Comparison of ENCODE assay signal across 8 cellular contexts in the genomic region with DNA sequence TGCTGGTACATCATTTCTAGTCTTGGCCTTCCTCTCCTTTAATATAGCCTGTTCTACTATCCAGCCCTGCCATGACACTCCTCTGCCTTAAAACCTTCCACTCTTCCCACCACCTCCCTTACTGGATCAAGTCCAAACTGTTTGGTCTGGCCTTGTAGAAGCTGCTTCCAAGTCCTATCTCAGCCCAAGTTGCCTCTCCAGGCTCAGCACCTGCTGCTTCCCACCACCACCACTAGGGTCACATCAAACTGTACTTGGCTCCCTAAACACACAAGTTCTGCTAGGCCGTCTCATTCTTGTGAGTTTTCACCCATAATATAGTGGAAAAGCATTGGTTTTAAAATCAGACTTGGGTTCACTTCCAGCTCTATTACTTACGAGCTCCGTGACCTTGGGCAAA. TPM values are rescaled to one million over a fixed set of nuclear protein-coding genes. Genes with fewer than 3 reads are reported as not detected.
A peak's percentile ranks its signal among the peaks of the same experiment; 100 is the strongest.
DNase-seq lines count a peak whose midpoint lies in the region; ATAC-seq, FAIRE-seq and TF ChIP-seq lines count a peak whose summit lies in the region.

No MANE protein-coding gene starts in this region.

- 85 to 86% methylated on average over 3 of the region's 3 CpGs for WGBS in upper lobe of left lung, 2 donors
- WGBS in prostate gland = 77% methylated on average over 3 of the region's 3 CpGs

- H3K4me1 ChIP-seq in astrocyte (ENCODE audit: insufficient read depth, low read length) (peaks cover 3% of the 10 kb centered on the region), kidney (ENCODE audit: control insufficient read depth in 1 of 2, insufficient read depth in 1 of 2, low read depth in 1 of 2, low read length in 2 of 2) (peaks cover 0 to 9% of the 10 kb centered on the region in 2 donors), upper lobe of left lung (peaks cover 14 to 28% (median 20%) of the 10 kb centered on the region in 4 donors), prostate gland (replicated peaks) (no peaks in the 10 kb centered on the region)

- no peaks in the 10 kb centered on the region for H3K27me3 ChIP-seq in astrocyte (ENCODE audit: insufficient read depth, low read length)
- H3K27me3 ChIP-seq in upper lobe of left lung = no peaks in the 10 kb centered on the region
- no peaks in the 10 kb centered on the region for H3K27me3 ChIP-seq in prostate gland (replicated peaks; ENCODE audit: insufficient read depth)

- intact Hi-C loops in kidney (cut with DNase I) = no loop called here
- intact Hi-C loops in prostate gland (cut with DNase I) = no loop called here

- H3K27ac Mint-ChIP-seq in astrocyte (ENCODE audit: unreplicated experiment) = no peak overlapping the region

- DNase-seq in NCI-H1092 treated with DMSO at 0.1 percent for 48 hours (lab: John Stamatoyannopoulos, UW) = peak; percentile 11
- DNase-seq in NCI-H1092 (lab: John Stamatoyannopoulos, UW) = no peak
- DNase-seq in SHP77 treated with DMSO at 0.1 percent for 48 hours (lab: John Stamatoyannopoulos, UW) = peak; percentile 15
- DNase-seq in astrocyte (ENCODE audit: low read depth) = peak; percentile 31
- no peak for DNase-seq in kidney
- DNase-seq in upper lobe of left lung = no peak
- DNase-seq in prostate gland (ENCODE audit: low spot score) = no peak

- H3K36me3 Mint-ChIP-seq in astrocyte (ENCODE audit: low read depth, unreplicated experiment) = no peaks in the 10 kb centered on the region

- H3K4me3 ChIP-seq in astrocyte (ENCODE audit: insufficient read depth, low read depth, low read length) (no peak overlapping the region), kidney (ENCODE audit: low read length in 2 of 2) (peak overlapping the region; percentile 36 to 45), upper lobe of left lung (no peak overlapping the region), prostate gland (no peak overlapping the region)

- ATAC-seq in HG03354 (IDR thresholded peaks at IDR 0.05; ENCODE audit: poor library complexity, severe bottlenecking, unreplicated experiment) (peak; percentile 56), upper lobe of left lung (ENCODE audit: low FRiP score in 2 of 2) (no peak)

- peaks cover 1% of the 10 kb centered on the region for H3K27me3 Mint-ChIP-seq in astrocyte (ENCODE audit: low read depth, unreplicated experiment)

- H3K27ac ChIP-seq in astrocyte (ENCODE audit: low read depth, low read length) = no peak overlapping the region
- no peak overlapping the region for H3K27ac ChIP-seq in kidney (ENCODE audit: low read depth in 2 of 2, low read length in 2 of 2)
- no peak overlapping the region for H3K27ac ChIP-seq in upper lobe of left lung
- H3K27ac ChIP-seq in prostate gland = no peak overlapping the region

- H3K4me2 ChIP-seq in astrocyte (ENCODE audit: low read length) = peak overlapping the region; percentile 25

- H3K4me1 Mint-ChIP-seq in astrocyte (ENCODE audit: low read depth, unreplicated experiment) = peaks cover 2% of the 10 kb centered on the region

- TF ChIP-seq POLR2A in upper lobe of left lung (IDR thresholded peaks at IDR 0.05) (no peak), prostate gland (IDR thresholded peaks at IDR 0.05) (no peak)

- no peak for TF ChIP-seq EP300 in upper lobe of left lung (IDR thresholded peaks at IDR 0.05)

- H3K36me3 ChIP-seq in astrocyte (ENCODE audit: insufficient read depth, low read length) = no peaks in the 10 kb centered on the region
- H3K36me3 ChIP-seq in kidney (ENCODE audit: control insufficient read depth in 1 of 2, insufficient read depth in 2 of 2, low read length in 2 of 2) = no peaks in the 10 kb centered on the region
- no peaks in the 10 kb centered on the region for H3K36me3 ChIP-seq in upper lobe of left lung
- H3K36me3 ChIP-seq in prostate gland = no peaks in the 10 kb centered on the region

- no peak overlapping the region for H3K9ac ChIP-seq in astrocyte (ENCODE audit: low read length)
- H3K9ac ChIP-seq in kidney (ENCODE audit: low read length in 2 of 2) = no peak overlapping the region

- peak overlapping the region; percentile 71 for H3K4me3 Mint-ChIP-seq in astrocyte (ENCODE audit: unreplicated experiment)

- TF ChIP-seq CTCF in astrocyte (IDR thresholded peaks at IDR 0.05; ENCODE audit: insufficient read depth, low read depth, low read length) = peak; percentile 64
- peak; percentile 30 for TF ChIP-seq CTCF in kidney (IDR thresholded peaks at IDR 0.05; ENCODE audit: borderline replicate concordance, extremely low read depth, insufficient read depth)
- TF ChIP-seq CTCF in upper lobe of left lung (IDR thresholded peaks at IDR 0.05) = peak in 5 of 6 experiments; percentile 10 to 34 (median 16)
- peak in 2 of 4 experiments; percentile 8 to 11 for TF ChIP-seq CTCF in prostate gland (IDR thresholded peaks at IDR 0.05)

- H2AFZ ChIP-seq in astrocyte (ENCODE audit: low read depth, low read length) = no peak overlapping the region

- FAIRE-seq in astrocyte (lab: Jason Lieb, UNC) (no peak), kidney (lab: Jason Lieb, UNC) (no peak)

- peaks cover 44% of the 10 kb centered on the region for H3K79me2 ChIP-seq in astrocyte (ENCODE audit: insufficient read depth, low read length)

- H3K9me3 Mint-ChIP-seq in astrocyte (ENCODE audit: unreplicated experiment) = peaks cover 6% of the 10 kb centered on the region

- H4K20me1 ChIP-seq in astrocyte (ENCODE audit: insufficient read depth, low read length) = peaks cover 31% of the 10 kb centered on the region

- H3K9me3 ChIP-seq in astrocyte (ENCODE audit: insufficient read depth, low read depth, low read length) (no peaks in the 10 kb centered on the region), kidney (ENCODE audit: control insufficient read depth in 1 of 2, low read length in 2 of 2) (peaks cover 0 to 7% of the 10 kb centered on the region in 2 donors), upper lobe of left lung (peaks cover 0 to 4% (median 0%) of the 10 kb centered on the region in 4 donors), prostate gland (no peaks in the 10 kb centered on the region)

RNA-seq across cellular contexts. Expression of a gene that starts 1.4 kb away (rescaled TPM):
- total RNA-seq in astrocyte = 52.3 and 56.4 TPM in 2 replicates
- total RNA-seq in kidney = 42.5 TPM
- polyA plus RNA-seq in kidney (ENCODE audit: insufficient read depth, low read depth, low replicate concordance) = 264 TPM
- 10 to 100 TPM; 25.6 to 46.5 (median 35.5) TPM for total RNA-seq in upper lobe of left lung
- 10 to 100 TPM; 60.7 to 69.6 TPM for total RNA-seq in prostate gland

RNA-seq across cellular contexts. Expression of a gene that starts 1.5 kb away (rescaled TPM):
- total RNA-seq in astrocyte = not detected in 2 replicates
- 1.6 TPM for total RNA-seq in kidney
- 5.6 TPM for polyA plus RNA-seq in kidney (ENCODE audit: insufficient read depth, low read depth, low replicate concordance)
- total RNA-seq in upper lobe of left lung = 10 to 100 TPM in 3 of 6 donors, 1 to 10 TPM in 2, not detected in 1; 3.5 to 33.5 (median 10.5) TPM
- total RNA-seq in prostate gland = 1 to 10 TPM in 1 of 2 donors, not detected in 1; 2.1 TPM

Comparison
In these comparisons a context has a peak if more than half of its experiments do, and no peak if none do; other contexts are left out.
1. DNase-seq: peak in NCI-H1092 treated with DMSO at 0.1 percent for 48 hours (single experiment), SHP77 treated with DMSO at 0.1 percent for 48 hours (single experiment) and astrocyte (single experiment); none in NCI-H1092 (single experiment), kidney (single experiment), upper lobe of left lung (0 of 2) and prostate gland (single experiment).
2. H3K4me3 ChIP-seq: peak in kidney (2 of 2); none in astrocyte (single experiment), upper lobe of left lung (0 of 4) and prostate gland (0 of 2).